ENCODE assay signal across 6 cellular contexts in genomic region chr3:115702598-115702997, GRCh38.
"Had no signal": no experiment of that assay in that cellular context is flagged by ENCODE, and none has a peak within 500 bp of the region (broad histone marks: within the 10 kb centered on the region; RNA-seq: fewer than 3 reads in every experiment).

No MANE protein-coding gene starts in this region.

- H3K27ac Mint-ChIP-seq: IgD-negative memory B cell had no signal

- H3K4me3 ChIP-seq: K562 had no signal

- H3K4me3 Mint-ChIP-seq: IgD-negative memory B cell had no signal

- DNase-seq: IMR-90, KBM-7 had no signal

- ATAC-seq: K562 had no signal

- H3K9me3 Mint-ChIP-seq: IgD-negative memory B cell had no signal

- H3K27ac ChIP-seq: HL-60 had no signal

- H3K36me3 Mint-ChIP-seq: IgD-negative memory B cell had no signal

- FAIRE-seq: HTR-8/SVneo, K562 had no signal
